ENCODE assay signal across 10 cellular contexts in genomic region chr19:17404015-17404414, GRCh38. TPM values are rescaled to one million over a fixed set of nuclear protein-coding genes. Genes with fewer than 3 reads are reported as not detected.
DNase-seq lines count a peak whose midpoint lies in the region; ATAC-seq and TF ChIP-seq lines count a peak whose summit lies in the region.
"Had no signal": no experiment of that assay in that cellular context is flagged by ENCODE, and none has a peak within 500 bp of the region (broad histone marks: within the 10 kb centered on the region; RNA-seq: fewer than 3 reads in every experiment).

No MANE protein-coding gene starts in this region.

- peak overlapping the region; percentile 81 for H3K4me2 ChIP-seq in mesendoderm (ENCODE audit: low read length)

- H4K8ac ChIP-seq in mesendoderm (ENCODE audit: low read depth, low read length) = peak overlapping the region; percentile 95

- no peak for TF ChIP-seq POLR2A in gastroesophageal sphincter (IDR thresholded peaks at IDR 0.05)

- H3K4me1 ChIP-seq in left ventricle myocardium inferior (peaks cover 28% of the 10 kb centered on the region), mesendoderm (ENCODE audit: control insufficient read depth, low read depth, low read length) (peaks cover 3% of the 10 kb centered on the region), gastroesophageal sphincter (peaks cover 0 to 37% (median 0%) of the 10 kb centered on the region in 3 donors)

- no peak overlapping the region for H4K5ac ChIP-seq in mesendoderm (ENCODE audit: low read length)

- no peaks in the 10 kb centered on the region for H3K9me3 ChIP-seq in left ventricle myocardium inferior (replicated peaks)
- no peaks in the 10 kb centered on the region for H3K9me3 ChIP-seq in gastroesophageal sphincter
- H3K9me3 ChIP-seq: SJSA1 had no signal

- WGBS in mesendoderm (ENCODE audit: extremely low coverage, insufficient coverage, low lambda C conversion rate) = no CpG with 5 or more reads among the region's 6 CpGs
- 83% methylated on average over 4 of the region's 6 CpGs; no CpG with 5 or more reads in 1 of the 2 donors for WGBS in gastroesophageal sphincter (ENCODE audit: low coverage in 1 of 2), 2 donors

- peak overlapping the region; percentile 71 for H3K4me3 ChIP-seq in left ventricle myocardium inferior
- peak overlapping the region; percentile 44 for H3K4me3 ChIP-seq in mesendoderm (ENCODE audit: low read length)
- peak overlapping the region in 1 of 2 donors; percentile 49 for H3K4me3 ChIP-seq in gastroesophageal sphincter
- H3K4me3 ChIP-seq: SJSA1 had no signal

- no peak overlapping the region for H2BK5ac ChIP-seq in mesendoderm (ENCODE audit: low read length)

- no peaks in the 10 kb centered on the region for H3K79me2 ChIP-seq in mesendoderm (ENCODE audit: control insufficient read depth, insufficient read depth, low read length)

- H3K36me3 ChIP-seq in left ventricle myocardium inferior (no peaks in the 10 kb centered on the region), mesendoderm (ENCODE audit: control insufficient read depth, insufficient read depth, low read length) (no peaks in the 10 kb centered on the region), gastroesophageal sphincter (peaks cover 0 to 13% of the 10 kb centered on the region in 2 donors)
- H3K36me3 ChIP-seq: SJSA1 had no signal

- intact Hi-C loops in left ventricle myocardium inferior (cut with micrococcal nuclease) = no loop called here
- intact Hi-C loops in Right ventricle myocardium inferior (cut with DNase I) = no loop called here

- H3K18ac ChIP-seq in mesendoderm (ENCODE audit: low read length) = peak overlapping the region; percentile 65

- ATAC-seq in Right ventricle myocardium inferior (no peak), gastroesophageal sphincter (no peak)

- no peak overlapping the region for H3K23ac ChIP-seq in mesendoderm (ENCODE audit: low read length)

- no peak overlapping the region for H3K4ac ChIP-seq in mesendoderm (ENCODE audit: low read depth, low read length)

- H3K9ac ChIP-seq in mesendoderm (ENCODE audit: low read length) = peak overlapping the region; percentile 70

- peaks cover 27% of the 10 kb centered on the region for H3K27me3 ChIP-seq in left ventricle myocardium inferior (ENCODE audit: low read depth)
- H3K27me3 ChIP-seq in mesendoderm (ENCODE audit: insufficient read depth, low read length, poor library complexity) = no peaks in the 10 kb centered on the region
- peaks cover 29% of the 10 kb centered on the region for H3K27me3 ChIP-seq in gastroesophageal sphincter
- H3K27me3 ChIP-seq: SJSA1 had no signal

- no peak overlapping the region for H2BK15ac ChIP-seq in mesendoderm (replicated peaks; ENCODE audit: low read depth)

- H2BK120ac ChIP-seq in mesendoderm (ENCODE audit: low read depth, low read length) = peak overlapping the region; percentile 2

- H2AK5ac ChIP-seq in mesendoderm (ENCODE audit: low read length) = no peak overlapping the region

- DNase-seq in left ventricle myocardium inferior (no peak), Right ventricle myocardium inferior (ENCODE audit: missing footprints) (no peak), amniotic epithelial cell (ENCODE audit: low read depth) (peak; percentile 67), mesendoderm (no peak), NCI-H526 treated with DMSO at 0.1 percent for 48 hours (lab: John Stamatoyannopoulos, UW) (no peak), NCI-H524 (lab: John Stamatoyannopoulos, UW) (no peak), 8988T (no peak)
- DNase-seq: central memory CD4-positive, alpha-beta T cell had no signal

- no peak for TF ChIP-seq CTCF in left ventricle myocardium inferior (IDR thresholded peaks at IDR 0.05; ENCODE audit: borderline replicate concordance)
- TF ChIP-seq CTCF in gastroesophageal sphincter (IDR thresholded peaks at IDR 0.05) = no peak

- TF ChIP-seq EP300 in gastroesophageal sphincter (IDR thresholded peaks at IDR 0.05) = no peak

- H3K27ac ChIP-seq in left ventricle myocardium inferior (replicated peaks) = peak overlapping the region; percentile 89
- peak overlapping the region; percentile 51 for H3K27ac ChIP-seq in mesendoderm (ENCODE audit: low read depth, low read length)
- H3K27ac ChIP-seq in gastroesophageal sphincter = peak overlapping the region in 1 of 4 donors; percentile 78
- H3K27ac ChIP-seq: SJSA1 had no signal

- H3K56ac ChIP-seq in mesendoderm (ENCODE audit: low read length) = peak overlapping the region; percentile 82

- no peaks in the 10 kb centered on the region for H3K79me1 ChIP-seq in mesendoderm (ENCODE audit: low read length)

RNA-seq across cellular contexts. Expression of gene BST2, which starts 1.4 kb away (rescaled TPM):
- total RNA-seq in left ventricle myocardium inferior (42.2 TPM), Right ventricle myocardium inferior (54.5 TPM), gastroesophageal sphincter (100 to 1,000 TPM in 1 of 4 donors, 10 to 100 TPM in 3; 36.6 to 196 (median 40.7) TPM)
- 4.3 TPM for polyA plus RNA-seq in mesendoderm (2013, experiment 1 of 2)
- 4.1 TPM for polyA plus RNA-seq in mesendoderm (2013, experiment 2 of 2)

RNA-seq across cellular contexts. Expression of gene CCDC194, which starts 10.0 kb away (rescaled TPM):
- total RNA-seq in left ventricle myocardium inferior (not detected), Right ventricle myocardium inferior (not detected), gastroesophageal sphincter (not detected)
- polyA plus RNA-seq in mesendoderm (2013, experiment 1 of 2) = not detected
- polyA plus RNA-seq in mesendoderm (2013, experiment 2 of 2) = not detected
- total RNA-seq: SJSA1 had no signal

RNA-seq across cellular contexts. Expression of gene MVB12A, which starts 15.8 kb away (rescaled TPM):
- total RNA-seq in left ventricle myocardium inferior (19.6 TPM), Right ventricle myocardium inferior (19.9 TPM), gastroesophageal sphincter (10 to 100 TPM; 30.8 to 44.7 (median 37.7) TPM)
- 24.2 TPM for polyA plus RNA-seq in mesendoderm (2013, experiment 1 of 2)
- polyA plus RNA-seq in mesendoderm (2013, experiment 2 of 2) = 22.3 TPM

RNA-seq across cellular contexts. Expression of gene PLVAP, which starts 26.9 kb away (rescaled TPM):
- 36.9 TPM for total RNA-seq in left ventricle myocardium inferior
- total RNA-seq in Right ventricle myocardium inferior = 29.0 TPM
- polyA plus RNA-seq in mesendoderm (2013, experiment 1 of 2) = 0.06 TPM
- 0.08 TPM for polyA plus RNA-seq in mesendoderm (2013, experiment 2 of 2)
- total RNA-seq in gastroesophageal sphincter = 100 to 1,000 TPM in 1 of 4 donors, 10 to 100 TPM in 3; 41.4 to 110 (median 67.9) TPM
- total RNA-seq: SJSA1 had no signal

RNA-seq across cellular contexts. Expression of gene TMEM221, which starts 44.5 kb away (rescaled TPM):
- total RNA-seq in left ventricle myocardium inferior (0.14 TPM), Right ventricle myocardium inferior (not detected), gastroesophageal sphincter (1 to 10 TPM in 1 of 4 donors, under 1 TPM in 1, not detected in 2; 0.46 to 1.3 TPM)
- 0.22 TPM for polyA plus RNA-seq in mesendoderm (2013, experiment 1 of 2)
- polyA plus RNA-seq in mesendoderm (2013, experiment 2 of 2) = 0.25 TPM
- total RNA-seq: SJSA1 had no signal
